ENCODE assay signal across 1 cellular context in genomic region chr19:12833747-12834417, GRCh38.
TF ChIP-seq lines count a peak whose summit lies in the region.

No MANE protein-coding gene starts in this region.

TF ChIP-seq in K562, 482 proteins besides CTCF, POLR2A, EP300 and RAD21 (continues in another document):
- TF ChIP-seq RERE (CRISPR knock-in tag; IDR thresholded peaks at IDR 0.05; ENCODE audit: borderline replicate concordance) = 0 out of 2 replicates have a peak, but pooled peaks have one; percentile 51
- TF ChIP-seq NCOA6 (IDR thresholded peaks at IDR 0.05) = peak; percentile 71; the same call in 1 of the 2 replicates
- no peak for TF ChIP-seq PHB2 (IDR thresholded peaks at IDR 0.05; ENCODE audit: low read depth)
- no peak for TF ChIP-seq ADNP (tag; IDR thresholded peaks at IDR 0.05)
- TF ChIP-seq ZNF655 (CRISPR knock-in tag; IDR thresholded peaks at IDR 0.05) = no peak
- TF ChIP-seq, protein P1, sequence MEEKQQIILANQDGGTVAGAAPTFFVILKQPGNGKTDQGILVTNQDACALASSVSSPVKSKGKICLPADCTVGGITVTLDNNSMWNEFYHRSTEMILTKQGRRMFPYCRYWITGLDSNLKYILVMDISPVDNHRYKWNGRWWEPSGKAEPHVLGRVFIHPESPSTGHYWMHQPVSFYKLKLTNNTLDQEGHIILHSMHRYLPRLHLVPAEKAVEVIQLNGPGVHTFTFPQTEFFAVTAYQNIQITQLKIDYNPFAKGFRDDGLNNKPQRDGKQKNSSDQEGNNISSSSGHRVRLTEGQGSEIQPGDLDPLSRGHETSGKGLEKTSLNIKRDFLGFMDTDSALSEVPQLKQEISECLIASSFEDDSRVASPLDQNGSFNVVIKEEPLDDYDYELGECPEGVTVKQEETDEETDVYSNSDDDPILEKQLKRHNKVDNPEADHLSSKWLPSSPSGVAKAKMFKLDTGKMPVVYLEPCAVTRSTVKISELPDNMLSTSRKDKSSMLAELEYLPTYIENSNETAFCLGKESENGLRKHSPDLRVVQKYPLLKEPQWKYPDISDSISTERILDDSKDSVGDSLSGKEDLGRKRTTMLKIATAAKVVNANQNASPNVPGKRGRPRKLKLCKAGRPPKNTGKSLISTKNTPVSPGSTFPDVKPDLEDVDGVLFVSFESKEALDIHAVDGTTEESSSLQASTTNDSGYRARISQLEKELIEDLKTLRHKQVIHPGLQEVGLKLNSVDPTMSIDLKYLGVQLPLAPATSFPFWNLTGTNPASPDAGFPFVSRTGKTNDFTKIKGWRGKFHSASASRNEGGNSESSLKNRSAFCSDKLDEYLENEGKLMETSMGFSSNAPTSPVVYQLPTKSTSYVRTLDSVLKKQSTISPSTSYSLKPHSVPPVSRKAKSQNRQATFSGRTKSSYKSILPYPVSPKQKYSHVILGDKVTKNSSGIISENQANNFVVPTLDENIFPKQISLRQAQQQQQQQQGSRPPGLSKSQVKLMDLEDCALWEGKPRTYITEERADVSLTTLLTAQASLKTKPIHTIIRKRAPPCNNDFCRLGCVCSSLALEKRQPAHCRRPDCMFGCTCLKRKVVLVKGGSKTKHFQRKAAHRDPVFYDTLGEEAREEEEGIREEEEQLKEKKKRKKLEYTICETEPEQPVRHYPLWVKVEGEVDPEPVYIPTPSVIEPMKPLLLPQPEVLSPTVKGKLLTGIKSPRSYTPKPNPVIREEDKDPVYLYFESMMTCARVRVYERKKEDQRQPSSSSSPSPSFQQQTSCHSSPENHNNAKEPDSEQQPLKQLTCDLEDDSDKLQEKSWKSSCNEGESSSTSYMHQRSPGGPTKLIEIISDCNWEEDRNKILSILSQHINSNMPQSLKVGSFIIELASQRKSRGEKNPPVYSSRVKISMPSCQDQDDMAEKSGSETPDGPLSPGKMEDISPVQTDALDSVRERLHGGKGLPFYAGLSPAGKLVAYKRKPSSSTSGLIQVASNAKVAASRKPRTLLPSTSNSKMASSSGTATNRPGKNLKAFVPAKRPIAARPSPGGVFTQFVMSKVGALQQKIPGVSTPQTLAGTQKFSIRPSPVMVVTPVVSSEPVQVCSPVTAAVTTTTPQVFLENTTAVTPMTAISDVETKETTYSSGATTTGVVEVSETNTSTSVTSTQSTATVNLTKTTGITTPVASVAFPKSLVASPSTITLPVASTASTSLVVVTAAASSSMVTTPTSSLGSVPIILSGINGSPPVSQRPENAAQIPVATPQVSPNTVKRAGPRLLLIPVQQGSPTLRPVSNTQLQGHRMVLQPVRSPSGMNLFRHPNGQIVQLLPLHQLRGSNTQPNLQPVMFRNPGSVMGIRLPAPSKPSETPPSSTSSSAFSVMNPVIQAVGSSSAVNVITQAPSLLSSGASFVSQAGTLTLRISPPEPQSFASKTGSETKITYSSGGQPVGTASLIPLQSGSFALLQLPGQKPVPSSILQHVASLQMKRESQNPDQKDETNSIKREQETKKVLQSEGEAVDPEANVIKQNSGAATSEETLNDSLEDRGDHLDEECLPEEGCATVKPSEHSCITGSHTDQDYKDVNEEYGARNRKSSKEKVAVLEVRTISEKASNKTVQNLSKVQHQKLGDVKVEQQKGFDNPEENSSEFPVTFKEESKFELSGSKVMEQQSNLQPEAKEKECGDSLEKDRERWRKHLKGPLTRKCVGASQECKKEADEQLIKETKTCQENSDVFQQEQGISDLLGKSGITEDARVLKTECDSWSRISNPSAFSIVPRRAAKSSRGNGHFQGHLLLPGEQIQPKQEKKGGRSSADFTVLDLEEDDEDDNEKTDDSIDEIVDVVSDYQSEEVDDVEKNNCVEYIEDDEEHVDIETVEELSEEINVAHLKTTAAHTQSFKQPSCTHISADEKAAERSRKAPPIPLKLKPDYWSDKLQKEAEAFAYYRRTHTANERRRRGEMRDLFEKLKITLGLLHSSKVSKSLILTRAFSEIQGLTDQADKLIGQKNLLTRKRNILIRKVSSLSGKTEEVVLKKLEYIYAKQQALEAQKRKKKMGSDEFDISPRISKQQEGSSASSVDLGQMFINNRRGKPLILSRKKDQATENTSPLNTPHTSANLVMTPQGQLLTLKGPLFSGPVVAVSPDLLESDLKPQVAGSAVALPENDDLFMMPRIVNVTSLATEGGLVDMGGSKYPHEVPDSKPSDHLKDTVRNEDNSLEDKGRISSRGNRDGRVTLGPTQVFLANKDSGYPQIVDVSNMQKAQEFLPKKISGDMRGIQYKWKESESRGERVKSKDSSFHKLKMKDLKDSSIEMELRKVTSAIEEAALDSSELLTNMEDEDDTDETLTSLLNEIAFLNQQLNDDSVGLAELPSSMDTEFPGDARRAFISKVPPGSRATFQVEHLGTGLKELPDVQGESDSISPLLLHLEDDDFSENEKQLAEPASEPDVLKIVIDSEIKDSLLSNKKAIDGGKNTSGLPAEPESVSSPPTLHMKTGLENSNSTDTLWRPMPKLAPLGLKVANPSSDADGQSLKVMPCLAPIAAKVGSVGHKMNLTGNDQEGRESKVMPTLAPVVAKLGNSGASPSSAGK (IDR thresholded peaks at IDR 0.05) = no peak
- TF ChIP-seq ZNF318 (IDR thresholded peaks at IDR 0.05; ENCODE audit: borderline replicate concordance in 1 of 2, low read depth in 1 of 2) = no peak
- TF ChIP-seq ZNF431 (CRISPR knock-in tag; IDR thresholded peaks at IDR 0.05) = no peak
- TF ChIP-seq TCFL5 (CRISPR knock-in tag; conservative IDR thresholded peaks at IDR 0.05) = no peak
- TF ChIP-seq TARDBP (IDR thresholded peaks at IDR 0.05) = no peak
- TF ChIP-seq RCOR1 (IDR thresholded peaks at IDR 0.05; ENCODE audit: borderline replicate concordance in 1 of 2, low read depth in 2 of 2, low read length in 2 of 2) = 0 out of 4 replicates have a peak, but pooled peaks of 1 of the 2 experiments have one; percentile 13
- TF ChIP-seq RBBP5 (IDR thresholded peaks at IDR 0.05; ENCODE audit: borderline replicate concordance, insufficient read depth, low read length, poor library complexity, severe bottlenecking) = peak; percentile 56
- no peak for TF ChIP-seq TAF9B (IDR thresholded peaks at IDR 0.05; ENCODE audit: partially characterized antibody)
- TF ChIP-seq KAT7 (CRISPR knock-in tag; IDR thresholded peaks at IDR 0.05; ENCODE audit: borderline replicate concordance) = 0 out of 2 replicates have a peak, but pooled peaks have one; percentile 45
- TF ChIP-seq ATF7 (IDR thresholded peaks at IDR 0.05) = 0 out of 2 replicates have a peak, but pooled peaks have one; percentile 33
- TF ChIP-seq MAZ (CRISPR knock-in tag; conservative IDR thresholded peaks at IDR 0.05 in 1 of 2, IDR thresholded peaks at IDR 0.05 in 1 of 2) = peak; percentile 72 to 78
- TF ChIP-seq, protein P2, sequence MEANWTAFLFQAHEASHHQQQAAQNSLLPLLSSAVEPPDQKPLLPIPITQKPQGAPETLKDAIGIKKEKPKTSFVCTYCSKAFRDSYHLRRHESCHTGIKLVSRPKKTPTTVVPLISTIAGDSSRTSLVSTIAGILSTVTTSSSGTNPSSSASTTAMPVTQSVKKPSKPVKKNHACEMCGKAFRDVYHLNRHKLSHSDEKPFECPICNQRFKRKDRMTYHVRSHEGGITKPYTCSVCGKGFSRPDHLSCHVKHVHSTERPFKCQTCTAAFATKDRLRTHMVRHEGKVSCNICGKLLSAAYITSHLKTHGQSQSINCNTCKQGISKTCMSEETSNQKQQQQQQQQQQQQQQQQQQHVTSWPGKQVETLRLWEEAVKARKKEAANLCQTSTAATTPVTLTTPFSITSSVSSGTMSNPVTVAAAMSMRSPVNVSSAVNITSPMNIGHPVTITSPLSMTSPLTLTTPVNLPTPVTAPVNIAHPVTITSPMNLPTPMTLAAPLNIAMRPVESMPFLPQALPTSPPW (CRISPR knock-in tag; IDR thresholded peaks at IDR 0.05) = peak; percentile 89
- TF ChIP-seq HMGN3 (IDR thresholded peaks at IDR 0.05; ENCODE audit: borderline replicate concordance, extremely low read depth, insufficient read length, low read depth, low read length) = peak; percentile 6
- TF ChIP-seq FOXA1 (IDR thresholded peaks at IDR 0.05; ENCODE audit: borderline replicate concordance) = no peak
- TF ChIP-seq FOXK2 (conservative IDR thresholded peaks at IDR 0.05 in 1 of 2, IDR thresholded peaks at IDR 0.05 in 1 of 2; ENCODE audit: low read depth in 2 of 2) = no peak
- peak; percentile 59; the same call in 1 of the 2 replicates for TF ChIP-seq CTBP1 (IDR thresholded peaks at IDR 0.05; ENCODE audit: borderline replicate concordance)
- no peak for TF ChIP-seq TRIM28 (IDR thresholded peaks at IDR 0.05)
- TF ChIP-seq ZNF253 (CRISPR knock-in tag; conservative IDR thresholded peaks at IDR 0.05) = no peak
